Comparison of ENCODE assay signal across 8 cellular contexts in the genomic region with DNA sequence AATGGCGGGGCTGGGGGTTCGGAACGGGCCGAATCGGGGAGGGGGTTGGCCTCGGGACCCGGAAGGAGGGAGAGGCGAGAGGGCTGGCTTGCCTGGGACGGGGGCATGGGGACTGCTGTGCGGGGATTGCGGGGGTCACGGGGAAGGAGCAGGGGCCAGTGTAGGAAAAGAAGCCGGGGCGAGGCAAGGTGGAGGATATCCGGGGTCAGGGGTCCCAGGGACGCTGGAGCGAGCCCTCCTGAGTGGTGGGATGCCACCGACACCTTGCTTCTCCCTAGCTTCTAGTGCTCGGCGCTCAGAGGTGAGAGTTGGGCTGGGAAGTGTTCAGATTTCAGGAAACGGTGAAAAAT. TPM values are rescaled to one million over a fixed set of nuclear protein-coding genes. Genes with fewer than 3 reads are reported as not detected.
DNase-seq lines count a peak whose midpoint lies in the region; ATAC-seq and TF ChIP-seq lines count a peak whose summit lies in the region.

No MANE protein-coding gene starts in this region.

- ATAC-seq in upper lobe of right lung (no peak), HG03039 (IDR thresholded peaks at IDR 0.05; ENCODE audit: unreplicated experiment) (no peak), GM18907 (IDR thresholded peaks at IDR 0.05; ENCODE audit: unreplicated experiment) (no peak)

- H3K27ac ChIP-seq in mesenchymal stem cell (ENCODE audit: low read length, poor library complexity, severe bottlenecking) (no peak overlapping the region), upper lobe of right lung (no peak overlapping the region)

- no peak overlapping the region for H3K14ac ChIP-seq in mesenchymal stem cell (ENCODE audit: low read length in 2 of 2)

- peak overlapping the region; percentile 83 for H4K8ac ChIP-seq in mesenchymal stem cell (ENCODE audit: low read length)

- DNase-seq in activated naive CD4-positive, alpha-beta T cell treated with anti-CD3 and anti-CD28 coated beads, Interleukin-2, amount 50 U/mL, for 16 hours, result no peak
- DNase-seq in astrocyte of the spinal cord (ENCODE audit: low read depth, low spot score), result no peak
- no peak for DNase-seq in mesenchymal stem cell
- DNase-seq in upper lobe of right lung, result no peak
- DNase-seq in ecto neural progenitor cell (ENCODE audit: low spot score), result no peak

- H3K9me3 ChIP-seq in mesenchymal stem cell (ENCODE audit: control insufficient read depth, low read length), result no peaks in the 10 kb centered on the region
- H3K9me3 ChIP-seq in upper lobe of right lung, result no peaks in the 10 kb centered on the region

- H3K4me3 ChIP-seq in astrocyte of the spinal cord (ENCODE audit: low read depth, low read length), result peak overlapping the region; percentile 65
- peak overlapping the region; percentile 65 to 83 for H3K4me3 ChIP-seq in mesenchymal stem cell (ENCODE audit: insufficient read depth in 1 of 2, low read depth in 1 of 2, low read length in 2 of 2)
- peak overlapping the region; percentile 76 for H3K4me3 ChIP-seq in upper lobe of right lung

- peak overlapping the region; percentile 71 for H3K4me3 Mint-ChIP-seq in activated naive CD4-positive, alpha-beta T cell treated with anti-CD3 and anti-CD28 coated beads, Interleukin-2, amount 50 U/mL, for 24 hours

- WGBS in mesenchymal stem cell, result 2% methylated on average over 21 of the region's 21 CpGs

- no peak overlapping the region for H2BK120ac ChIP-seq in mesenchymal stem cell (ENCODE audit: low read depth, low read length)

- peak overlapping the region; percentile 69 for H3K4me2 ChIP-seq in mesenchymal stem cell (ENCODE audit: low read length, poor library complexity, severe bottlenecking)

- H2BK12ac ChIP-seq in mesenchymal stem cell (ENCODE audit: low read length in 2 of 2), result peak overlapping the region in 1 of 2 experiments; percentile 6

- no peaks in the 10 kb centered on the region for H3K36me3 ChIP-seq in mesenchymal stem cell (ENCODE audit: control insufficient read depth in 1 of 2, insufficient read depth in 2 of 2, low read depth in 1 of 2, low read length in 2 of 2)
- no peaks in the 10 kb centered on the region for H3K36me3 ChIP-seq in upper lobe of right lung

- peaks cover 20% of the 10 kb centered on the region for H3K4me1 Mint-ChIP-seq in activated naive CD4-positive, alpha-beta T cell treated with anti-CD3 and anti-CD28 coated beads, Interleukin-2, amount 50 U/mL, for 24 hours

- H3K4me1 ChIP-seq in mesenchymal stem cell (ENCODE audit: control insufficient read depth, insufficient read depth, low read depth, low read length) (peaks cover 16% of the 10 kb centered on the region), upper lobe of right lung (peaks cover 17% of the 10 kb centered on the region)

- H3K23ac ChIP-seq in mesenchymal stem cell (ENCODE audit: low read length in 2 of 2), result no peak overlapping the region

- no peaks in the 10 kb centered on the region for H3K9me3 Mint-ChIP-seq in activated naive CD4-positive, alpha-beta T cell treated with anti-CD3 and anti-CD28 coated beads, Interleukin-2, amount 50 U/mL, for 24 hours

- H3K27me3 ChIP-seq in mesenchymal stem cell (ENCODE audit: control insufficient read depth in 1 of 2, insufficient read depth in 1 of 2, low read length in 2 of 2) (peaks cover 23 to 34% of the 10 kb centered on the region in 2 experiments), upper lobe of right lung (no peaks in the 10 kb centered on the region)

- H2AK5ac ChIP-seq in mesenchymal stem cell (ENCODE audit: low read length, severe bottlenecking), result no peak overlapping the region

- no peak overlapping the region for H2BK5ac ChIP-seq in mesenchymal stem cell (ENCODE audit: low read depth, low read length, poor library complexity, severe bottlenecking)

- H3K27ac Mint-ChIP-seq in activated naive CD4-positive, alpha-beta T cell treated with anti-CD3 and anti-CD28 coated beads, Interleukin-2, amount 50 U/mL, for 24 hours, result no peak overlapping the region

- in situ Hi-C loops in astrocyte of the spinal cord (cut with HindIII; ENCODE audit: low sequenced_read_pairs), result no loop called here

- H3K4ac ChIP-seq in mesenchymal stem cell (ENCODE audit: low read depth in 1 of 2, low read length in 2 of 2), result peak overlapping the region in 1 of 2 experiments; percentile 8

- H3K27me3 Mint-ChIP-seq in activated naive CD4-positive, alpha-beta T cell treated with anti-CD3 and anti-CD28 coated beads, Interleukin-2, amount 50 U/mL, for 24 hours, result no peaks in the 10 kb centered on the region

- H3K9ac ChIP-seq in mesenchymal stem cell (ENCODE audit: low read length), result peak overlapping the region; percentile 80

- H3K36me3 Mint-ChIP-seq in activated naive CD4-positive, alpha-beta T cell treated with anti-CD3 and anti-CD28 coated beads, Interleukin-2, amount 50 U/mL, for 24 hours, result no peaks in the 10 kb centered on the region

- TF ChIP-seq CTCF in astrocyte of the spinal cord (IDR thresholded peaks at IDR 0.05; ENCODE audit: low read depth, low read length) (no peak), upper lobe of right lung (IDR thresholded peaks at IDR 0.05) (no peak)

- peak overlapping the region; percentile 4 to 92 for H3K18ac ChIP-seq in mesenchymal stem cell (ENCODE audit: low read depth in 1 of 2, low read length in 2 of 2)

- peak overlapping the region; percentile 82 for H2BK15ac ChIP-seq in mesenchymal stem cell (ENCODE audit: low read depth, poor library complexity, severe bottlenecking)

- peak overlapping the region; percentile 20 for H2AFZ ChIP-seq in mesenchymal stem cell (ENCODE audit: low read depth, low read length)

- H3K79me1 ChIP-seq in mesenchymal stem cell (replicated peaks; ENCODE audit: low read length, poor library complexity, severe bottlenecking), result no peaks in the 10 kb centered on the region

- peak overlapping the region; percentile 23 for H4K91ac ChIP-seq in mesenchymal stem cell (ENCODE audit: low read length)

- intact Hi-C loops in upper lobe of right lung (cut with DNase I), result no loop called here

RNA-seq across cellular contexts. Expression of a gene that starts 0.4 kb away (rescaled TPM):
- 1.8 TPM for polyA plus RNA-seq in mesenchymal stem cell (2013, experiment 1 of 2)
- polyA plus RNA-seq in mesenchymal stem cell (2013, experiment 2 of 2), result 1.4 TPM
- 19.3 TPM for total RNA-seq in upper lobe of right lung

RNA-seq across cellular contexts. Expression of a gene that starts 35.9 kb away (rescaled TPM):
- 896 TPM for polyA plus RNA-seq in mesenchymal stem cell (2013, experiment 1 of 2)
- polyA plus RNA-seq in mesenchymal stem cell (2013, experiment 2 of 2), result 870 TPM
- 152 TPM for total RNA-seq in upper lobe of right lung
